21 cellular contexts compared by ENCODE assay signal in genomic region chr14:88948199-88948598, GRCh38.
DNase-seq lines count a peak whose midpoint lies in the region; ATAC-seq and TF ChIP-seq lines count a peak whose summit lies in the region.
"Had no signal": no experiment of that assay in that cellular context is flagged by ENCODE, and none has a peak within 500 bp of the region (broad histone marks: within the 10 kb centered on the region; RNA-seq: fewer than 3 reads in every experiment).

No MANE protein-coding gene starts in this region.

- WGBS in spleen, 5 donors: 74 to 85% (median 79%) methylated on average over 5 of the region's 5 CpGs

- H3K4me1 ChIP-seq in spleen: no peaks in the 10 kb centered on the region
- H3K4me1 ChIP-seq: BLaER1, Caco-2, HAP-1 had no signal

- H3K36me3 ChIP-seq in spleen: no peaks in the 10 kb centered on the region
- H3K36me3 ChIP-seq: BLaER1, HAP-1 had no signal

- DNase-seq in NCI-H226: peak; percentile 15
- peak; percentile 57 for DNase-seq in amniotic epithelial cell (ENCODE audit: low read depth)
- peak; percentile 82 for DNase-seq in fibroblast of pulmonary artery (ENCODE audit: low read depth)
- DNase-seq in omental fat pad (ENCODE audit: low spot score): no peak
- no peak for DNase-seq in mesenteric fat pad (ENCODE audit: low spot score)
- no peak for DNase-seq in spleen
- DNase-seq in activated naive CD4-positive, alpha-beta T cell (lab: John Stamatoyannopoulos, UW): no peak
- DNase-seq: Caco-2; CD4-positive, CD25-positive, alpha-beta regulatory T cell; CD8-positive, alpha-beta T cell; DMS 273 treated with DMSO at 0.1 percent for 48 hours; DMS79; EL; GDM1; GOT3; HFFc6 had no signal

- no peak overlapping the region for H3K4me3 ChIP-seq in fibroblast of pulmonary artery (replicated peaks; ENCODE audit: low read depth, low read length)
- H3K4me3 ChIP-seq in spleen: no peak overlapping the region
- H3K4me3 ChIP-seq: BLaER1, GM12878, HAP-1 had no signal

- peaks cover 0 to 17% (median 0%) of the 10 kb centered on the region in 7 donors for H3K27me3 ChIP-seq in spleen (replicated peaks in 1 of 7)
- H3K27me3 ChIP-seq: BLaER1 had no signal

- H3K9me3 ChIP-seq in spleen: peaks cover 0 to 35% (median 31%) of the 10 kb centered on the region in 8 donors
- H3K9me3 ChIP-seq: Caco-2, HAP-1 had no signal

- no peak for TF ChIP-seq CTCF in fibroblast of pulmonary artery (IDR thresholded peaks at IDR 0.05; ENCODE audit: low read length, missing control alignments)
- no peak for TF ChIP-seq CTCF in omental fat pad (IDR thresholded peaks at IDR 0.05)
- no peak for TF ChIP-seq CTCF in spleen (IDR thresholded peaks at IDR 0.05 in 8 of 11, conservative IDR thresholded peaks at IDR 0.05 in 3 of 11)

- ATAC-seq in omental fat pad (ENCODE audit: low FRiP score): peak; percentile 37
- ATAC-seq in GM18502 (IDR thresholded peaks at IDR 0.05; ENCODE audit: poor library complexity, unreplicated experiment): no peak
- ATAC-seq: CD8-positive, alpha-beta T cell; GM12878 had no signal

- no peak for TF ChIP-seq POLR2A in spleen (IDR thresholded peaks at IDR 0.05)

- no peak overlapping the region for H3K27ac ChIP-seq in spleen
- H3K27ac ChIP-seq: BLaER1, C4-2B had no signal

- intact Hi-C loops in spleen (cut with DNase I; ENCODE audit: low total_unique reads): no loop called here

Comparison
In these comparisons a context has a peak if more than half of its experiments do, and no peak if none do; other contexts are left out.
1. DNase-seq: peak in NCI-H226 (single experiment), amniotic epithelial cell (single experiment) and fibroblast of pulmonary artery (single experiment); none in omental fat pad (single experiment), mesenteric fat pad (single experiment), spleen (single experiment) and activated naive CD4-positive, alpha-beta T cell (0 of 4).